In the genomic region with DNA sequence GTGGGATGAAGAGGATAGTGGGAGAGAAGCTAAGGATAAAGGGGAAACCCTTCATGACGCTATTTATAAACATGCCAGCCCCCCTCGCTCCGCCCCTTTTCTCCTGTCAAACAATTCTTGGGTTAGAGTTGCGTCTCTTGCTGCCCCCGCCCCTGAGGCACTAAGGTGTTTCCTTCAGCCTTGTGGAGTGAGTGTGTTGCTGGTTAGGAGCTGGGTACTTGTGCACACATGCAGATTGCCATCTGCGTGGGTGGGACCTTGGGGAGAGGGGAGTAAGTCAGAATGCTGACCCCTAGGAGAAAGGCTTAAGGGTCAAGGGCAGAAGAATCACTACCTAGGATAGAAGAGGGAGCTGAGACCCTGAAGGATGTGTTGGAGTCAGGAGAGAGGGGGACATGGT, we compare ENCODE assay signal across 9 cellular contexts. TPM values are rescaled to one million over a fixed set of nuclear protein-coding genes. Genes with fewer than 3 reads are reported as not detected.
A peak's percentile ranks its signal among the peaks of the same experiment; 100 is the strongest.
DNase-seq lines count a peak whose midpoint lies in the region; TF ChIP-seq lines count a peak whose summit lies in the region.
"Had no signal": no experiment of that assay in that cellular context is flagged by ENCODE, and none has a peak within 500 bp of the region (broad histone marks: within the 10 kb centered on the region; RNA-seq: fewer than 3 reads in every experiment).

No MANE protein-coding gene starts in this region.

- BruUV-seq in Calu3 (replicated peaks; lab: Mats Ljungman, UMichigan): no TSS peak

- no peaks in the 10 kb centered on the region for H3K9me3 Mint-ChIP-seq in Calu3 (ENCODE audit: low read depth, unreplicated experiment)
- H3K9me3 Mint-ChIP-seq in osteocyte (ENCODE audit: unreplicated experiment): no peaks in the 10 kb centered on the region

- H3K36me3 ChIP-seq in endocrine pancreas (ENCODE audit: control insufficient read depth, insufficient read depth, low read length): peaks cover 5% of the 10 kb centered on the region

- H3K4me1 Mint-ChIP-seq in Calu3 (ENCODE audit: low read depth, unreplicated experiment) (peaks cover 59% of the 10 kb centered on the region), osteocyte (ENCODE audit: unreplicated experiment) (peaks cover 57% of the 10 kb centered on the region)

- no peaks in the 10 kb centered on the region for H3K27me3 ChIP-seq in endocrine pancreas (ENCODE audit: control insufficient read depth, insufficient read depth, low read length)

- no peaks in the 10 kb centered on the region for H3K9me3 ChIP-seq in endocrine pancreas (ENCODE audit: control insufficient read depth, low read length)

- peak overlapping the region; percentile 40 for H3K9ac ChIP-seq in endocrine pancreas (ENCODE audit: control insufficient read depth, insufficient read depth, low read length)

- H3K27me3 Mint-ChIP-seq in Calu3 (ENCODE audit: unreplicated experiment) (no peaks in the 10 kb centered on the region), osteocyte (ENCODE audit: unreplicated experiment) (no peaks in the 10 kb centered on the region)

- CTCF ChIA-PET in Calu3 (lab: Charles Lee): interaction anchor here (0.7 kb wide), 1 partner anchor 105 kb away, joined by 3 read pairs; no protein-coding TSS in a partner anchor

- peak overlapping the region; percentile 82 for H3K4me3 ChIP-seq in endocrine pancreas (ENCODE audit: control insufficient read depth, insufficient read depth, low read length)

- H3K27ac Mint-ChIP-seq in Calu3 (ENCODE audit: unreplicated experiment): peak overlapping the region; percentile 53
- H3K27ac Mint-ChIP-seq in osteocyte (ENCODE audit: unreplicated experiment): peak overlapping the region; percentile 69

- H3K4me3 Mint-ChIP-seq in Calu3 (ENCODE audit: low read depth, unreplicated experiment) (peak overlapping the region; percentile 35), osteocyte (ENCODE audit: unreplicated experiment) (peak overlapping the region; percentile 58)

- H3K4me1 ChIP-seq in endocrine pancreas (ENCODE audit: control insufficient read depth, insufficient read depth, low read length): peaks cover 15% of the 10 kb centered on the region

- DNase-seq in Calu3 (no peak), NCI-H2171 (lab: John Stamatoyannopoulos, UW) (peak; percentile 66), osteocyte (ENCODE audit: extremely low spot score, unreplicated experiment) (no peak), pons (ENCODE audit: low spot score) (no peak), NOMO-1 treated with DMSO at 0.1 percent for 48 hours (lab: John Stamatoyannopoulos, UW; ENCODE audit: unreplicated experiment) (no peak), foreskin melanocyte (no peak), NCI-H1092 (lab: John Stamatoyannopoulos, UW) (no peak)
- DNase-seq: activated gamma-delta T cell treated with Interleukin-2 at 50 U/mL for 16 hours had no signal

- no peak for TF ChIP-seq CTCF in Calu3 (IDR thresholded peaks at IDR 0.05; ENCODE audit: unreplicated experiment)
- no peak for TF ChIP-seq CTCF in osteocyte (IDR thresholded peaks at IDR 0.05)

- H3K36me3 Mint-ChIP-seq in Calu3 (ENCODE audit: insufficient read depth, unreplicated experiment) (peaks cover 8% of the 10 kb centered on the region), osteocyte (ENCODE audit: unreplicated experiment) (peaks cover 13% of the 10 kb centered on the region)

- intact Hi-C loops in Calu3 (cut with micrococcal nuclease; ENCODE audit: unreplicated experiment): loop anchor here (5.0 kb wide), 1 partner anchor 39 kb away; no protein-coding TSS in a partner anchor

RNA-seq across cellular contexts. Expression of gene FOXJ2, which starts 5.4 kb away (rescaled TPM):
- total RNA-seq in Calu3 (2022) (12.6 and 13.4 TPM in 2 replicates), osteocyte (20.3 and 21.4 TPM in 2 replicates)

RNA-seq across cellular contexts. Expression of gene C3AR1, which starts 28.2 kb away (rescaled TPM):
- total RNA-seq in Calu3 (2022) (not detected in 2 replicates), osteocyte (not detected in 2 replicates)

RNA-seq across cellular contexts. Expression of gene NECAP1, which starts 44.1 kb away (rescaled TPM):
- total RNA-seq in Calu3 (2022) (25.1 and 28.4 TPM in 2 replicates), osteocyte (28.0 and 29.3 TPM in 2 replicates)
